12 cellular contexts compared by ENCODE assay signal in genomic region chr2:239443666-239444567, GRCh38. TPM values are rescaled to one million over a fixed set of nuclear protein-coding genes. Genes with fewer than 3 reads are reported as not detected.
DNase-seq lines count a peak whose midpoint lies in the region; ATAC-seq, FAIRE-seq and TF ChIP-seq lines count a peak whose summit lies in the region.
"Had no signal": no experiment of that assay in that cellular context is flagged by ENCODE, and none has a peak within 500 bp of the region (broad histone marks: within the 10 kb centered on the region; RNA-seq: fewer than 3 reads in every experiment).

No MANE protein-coding gene starts in this region.

- H3K36me3 Mint-ChIP-seq in astrocyte (ENCODE audit: low read depth, unreplicated experiment) = no peaks in the 10 kb centered on the region
- peaks cover 5% of the 10 kb centered on the region for H3K36me3 Mint-ChIP-seq in neural progenitor cell

- peak; percentile 13 for DNase-seq in HK-2 (ENCODE audit: unreplicated experiment)
- DNase-seq in astrocyte (ENCODE audit: low read depth) = peak; percentile 67
- peak; percentile 53 for DNase-seq in keratinocyte (ENCODE audit: low read depth, low spot score)
- DNase-seq in testis = no peak
- no peak for DNase-seq in neural progenitor cell (ENCODE audit: low spot score)
- DNase-seq: activated CD4-positive, CD25-positive, alpha-beta regulatory T cell treated with anti-CD3 and anti-CD28 coated beads, Interleukin-2, amount 50 U/mL, for 72 hours; activated gamma-delta T cell treated with Interleukin-2 at 50 U/mL for 16 hours; naive thymus-derived CD4-positive, alpha-beta T cell; NCI-H524 treated with DMSO at 0.1 percent for 48 hours; stimulated activated CD4-positive, alpha-beta T cell treated with anti-CD3 and anti-CD28 coated beads, Interleukin-2, amount 100 ng/mL, for 24 hours had no signal

- no peaks in the 10 kb centered on the region for H3K9me1 ChIP-seq in keratinocyte (ENCODE audit: control insufficient read depth, extremely low read depth, insufficient read depth, low read length)

- H4K20me1 ChIP-seq in astrocyte (ENCODE audit: insufficient read depth, low read length) = no peaks in the 10 kb centered on the region
- H4K20me1 ChIP-seq in keratinocyte (ENCODE audit: control insufficient read depth, extremely low read depth, insufficient read depth, low read length) = no peaks in the 10 kb centered on the region
- H4K20me1 ChIP-seq in neural progenitor cell (ENCODE audit: low read depth) = no peaks in the 10 kb centered on the region

- peak overlapping the region; percentile 30 for H3K4me2 ChIP-seq in astrocyte (ENCODE audit: low read length)
- H3K4me2 ChIP-seq in keratinocyte (ENCODE audit: control insufficient read depth, extremely low read depth, insufficient read depth, low read depth, low read length) = peak overlapping the region; percentile 29
- no peak overlapping the region for H3K4me2 ChIP-seq in neural progenitor cell

- H3F3A ChIP-seq in neural progenitor cell (ENCODE audit: low read depth) = peaks cover 33% of the 10 kb centered on the region

- H3K27ac ChIP-seq in astrocyte (ENCODE audit: low read depth, low read length) (no peak overlapping the region), keratinocyte (ENCODE audit: control insufficient read depth, insufficient read depth, low read length) (peak overlapping the region; percentile 42), temporal lobe (ENCODE audit: low read depth, low read length) (peak overlapping the region; percentile 97), testis (no peak overlapping the region), neural progenitor cell (no peak overlapping the region)

- peaks cover 18% of the 10 kb centered on the region for H3K4me1 ChIP-seq in astrocyte (ENCODE audit: insufficient read depth, low read length)
- H3K4me1 ChIP-seq in keratinocyte (ENCODE audit: control insufficient read depth, extremely low read depth, insufficient read depth, low read length) = peaks cover 20% of the 10 kb centered on the region
- peaks cover 19% of the 10 kb centered on the region for H3K4me1 ChIP-seq in testis
- H3K4me1 ChIP-seq in neural progenitor cell = peaks cover 45% of the 10 kb centered on the region

- H3K9me3 Mint-ChIP-seq in astrocyte (ENCODE audit: unreplicated experiment) (peaks cover 9% of the 10 kb centered on the region), neural progenitor cell (peaks cover 36% of the 10 kb centered on the region)

- H3K4me1 Mint-ChIP-seq in astrocyte (ENCODE audit: low read depth, unreplicated experiment) (peaks cover 9% of the 10 kb centered on the region), neural progenitor cell (peaks cover 41% of the 10 kb centered on the region)

- intact Hi-C loops in testis (cut with DNase I; ENCODE audit: low total_unique reads) = no loop called here

- H3K27me3 ChIP-seq in astrocyte (ENCODE audit: insufficient read depth, low read length) (peaks cover 4% of the 10 kb centered on the region), keratinocyte (ENCODE audit: control insufficient read depth, extremely low read depth, insufficient read depth, low read length) (no peaks in the 10 kb centered on the region), testis (no peaks in the 10 kb centered on the region), neural progenitor cell (no peaks in the 10 kb centered on the region)

- H3K4me3 ChIP-seq in astrocyte (ENCODE audit: insufficient read depth, low read depth, low read length) (no peak overlapping the region), keratinocyte (ENCODE audit: control insufficient read depth in 2 of 3, extremely low read depth in 1 of 3, insufficient read depth in 2 of 3, low read depth in 1 of 3, low read length in 3 of 3) (no peak overlapping the region), testis (no peak overlapping the region), neural progenitor cell (no peak overlapping the region)

- H3K9ac ChIP-seq in astrocyte (ENCODE audit: low read length) = no peak overlapping the region
- H3K9ac ChIP-seq in keratinocyte (ENCODE audit: control insufficient read depth, extremely low read depth, insufficient read depth, low read length) = no peak overlapping the region
- no peak overlapping the region for H3K9ac ChIP-seq in neural progenitor cell

- H3K27ac Mint-ChIP-seq in astrocyte (ENCODE audit: unreplicated experiment) (no peak overlapping the region), neural progenitor cell (no peak overlapping the region)
- H3K27ac Mint-ChIP-seq: naive thymus-derived CD4-positive, alpha-beta T cell had no signal

- H3K9me3 ChIP-seq in astrocyte (ENCODE audit: insufficient read depth, low read depth, low read length) = no peaks in the 10 kb centered on the region
- H3K9me3 ChIP-seq in keratinocyte (ENCODE audit: control insufficient read depth, low read depth, low read length) = no peaks in the 10 kb centered on the region
- H3K9me3 ChIP-seq in testis = no peaks in the 10 kb centered on the region
- peaks cover 6% of the 10 kb centered on the region for H3K9me3 ChIP-seq in neural progenitor cell (ENCODE audit: low read depth)

- TF ChIP-seq CTCF in astrocyte (IDR thresholded peaks at IDR 0.05; ENCODE audit: insufficient read depth, low read depth, low read length) (no peak), keratinocyte (optimal IDR thresholded peaks at IDR 0.05 in 1 of 3, IDR thresholded peaks at IDR 0.05 in 1 of 3, conservative IDR thresholded peaks at IDR 0.05 in 1 of 3; ENCODE audit: extremely low read depth in 1 of 3, insufficient read depth in 2 of 3, low read length in 3 of 3) (no peak), testis (IDR thresholded peaks at IDR 0.05) (no peak), neural progenitor cell (IDR thresholded peaks at IDR 0.05) (no peak)

- WGBS in testis, 2 donors = 94 to 96% methylated on average over 14 of the region's 14 CpGs

- no peaks in the 10 kb centered on the region for H3K36me3 ChIP-seq in astrocyte (ENCODE audit: insufficient read depth, low read length)
- H3K36me3 ChIP-seq in keratinocyte (ENCODE audit: control insufficient read depth in 2 of 2, extremely low read depth in 1 of 2, insufficient read depth in 2 of 2, low read length in 2 of 2) = no peaks in the 10 kb centered on the region
- H3K36me3 ChIP-seq in testis (ENCODE audit: low read depth, missing control alignments) = no peaks in the 10 kb centered on the region
- no peaks in the 10 kb centered on the region for H3K36me3 ChIP-seq in neural progenitor cell

- no peak for ATAC-seq in GM21515 (IDR thresholded peaks at IDR 0.05; ENCODE audit: unreplicated experiment)
- ATAC-seq: naive thymus-derived CD4-positive, alpha-beta T cell had no signal

- no peak overlapping the region for H3K4me3 Mint-ChIP-seq in astrocyte (ENCODE audit: unreplicated experiment)
- H3K4me3 Mint-ChIP-seq in neural progenitor cell = no peak overlapping the region

- H3K27me3 Mint-ChIP-seq in astrocyte (ENCODE audit: low read depth, unreplicated experiment) (peaks cover 35% of the 10 kb centered on the region), neural progenitor cell (ENCODE audit: insufficient read depth, low read depth) (peaks cover 19% of the 10 kb centered on the region)

- FAIRE-seq in astrocyte (lab: Jason Lieb, UNC) (peak; percentile 47), keratinocyte (lab: Jason Lieb, UNC) (peak; percentile 99)

- H3K79me2 ChIP-seq in astrocyte (ENCODE audit: insufficient read depth, low read length) (no peaks in the 10 kb centered on the region), keratinocyte (ENCODE audit: control insufficient read depth, insufficient read depth, low read length) (no peaks in the 10 kb centered on the region), neural progenitor cell (ENCODE audit: low read depth) (no peaks in the 10 kb centered on the region)

- dilution Hi-C loops in keratinocyte (cut with MboI; ENCODE audit: extremely low pct_ligation_motif_present, low sequenced_read_pairs) = no loop called here

- H2AFZ ChIP-seq in astrocyte (ENCODE audit: low read depth, low read length) (no peak overlapping the region), keratinocyte (ENCODE audit: control insufficient read depth, low read length) (peak overlapping the region; percentile 31), neural progenitor cell (replicated peaks) (no peak overlapping the region)

- no peak for TF ChIP-seq POLR2A in testis (IDR thresholded peaks at IDR 0.05)

RNA-seq across cellular contexts. Expression of gene HDAC4, which starts 43.1 kb away (rescaled TPM):
- total RNA-seq in astrocyte (11.8 and 12.4 TPM in 2 replicates), temporal lobe (24.1 TPM), testis (10 to 100 TPM; 58.7 to 67.5 TPM), neural progenitor cell (ENCODE audit: low replicate concordance) (36.0 and 40.8 TPM in 2 replicates)
- polyA plus RNA-seq in keratinocyte (2.5 to 9.7 TPM (median 2.9 TPM) in 3 replicates), testis (ENCODE audit: insufficient read depth, low read depth, low replicate concordance) (29.0 TPM)
- 2.9 TPM for polyA plus RNA-seq in keratinocyte (2011; ENCODE audit: low read depth)
- polyA plus RNA-seq in keratinocyte (2011; cell fraction: cytosol; rRNA removed) = 2.3 and 3.8 TPM in 2 replicates
- polyA plus RNA-seq in keratinocyte (2011; cell fraction: nucleus; rRNA removed) = 13.2 and 16.4 TPM in 2 replicates
- polyA plus RNA-seq in keratinocyte (2012; ENCODE audit: low replicate concordance) = 4.7 and 8.9 TPM in 2 replicates
- 11.2 to 20.2 TPM (median 17.4 TPM) in 3 replicates for polyA minus RNA-seq in keratinocyte
- 16.3 TPM for polyA minus RNA-seq in keratinocyte (2011; cell fraction: cytosol; rRNA and poly(A)+ RNA removed)
- 16.2 and 19.1 TPM in 2 replicates for polyA minus RNA-seq in keratinocyte (2011; cell fraction: nucleus; rRNA and poly(A)+ RNA removed)

Comparison
In these comparisons a context has a peak if more than half of its experiments do, and no peak if none do; other contexts are left out.
1. DNase-seq: peak in HK-2 (single experiment), astrocyte (single experiment) and keratinocyte (single experiment); none in testis (single experiment) and neural progenitor cell (single experiment).
2. H3K27ac ChIP-seq: peak in keratinocyte (single experiment) and temporal lobe (single experiment); none in astrocyte (single experiment), testis (0 of 2) and neural progenitor cell (single experiment).